15 cellular contexts compared by ENCODE assay signal in the genomic region with DNA sequence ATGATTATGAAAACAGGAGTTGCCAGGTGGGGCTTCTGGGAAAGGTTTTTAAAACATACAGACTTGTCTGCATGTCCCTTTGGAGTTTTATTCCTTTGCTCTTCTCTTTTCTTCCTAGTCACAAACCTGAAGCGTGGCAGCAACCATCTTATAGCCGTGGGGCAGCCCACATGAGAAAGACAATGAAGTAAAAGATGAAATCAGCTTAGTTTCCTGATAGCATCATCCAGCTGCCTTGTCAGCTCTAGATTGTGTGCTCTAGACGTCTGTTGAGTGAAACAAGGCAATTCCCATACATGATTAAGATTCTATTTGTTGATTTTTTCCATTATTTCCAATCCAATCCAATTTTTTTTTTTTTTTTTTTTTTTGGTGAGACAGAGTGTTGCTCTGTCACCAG.
"Had no signal": no experiment of that assay in that cellular context is flagged by ENCODE, and none has a peak within 500 bp of the region (broad histone marks: within the 10 kb centered on the region; RNA-seq: fewer than 3 reads in every experiment).

No MANE protein-coding gene starts in this region.

- DNase-seq: dermis blood vessel endothelial cell; endodermal cell; heart left ventricle; hippocampal formation; kidney glomerular epithelial cell; mucosa of descending colon; naive thymus-derived CD8-positive, alpha-beta T cell; posterior cingulate gyrus; stimulated activated CD4-positive, alpha-beta T cell treated with anti-CD3 and anti-CD28 coated beads, Interleukin-12 subunit alpha, Interleukin-12 subunit beta, amount 100 ng/mL, for 4 hours; stimulated activated naive CD4-positive, alpha-beta T cell treated with Interleukin-2 at 50 U/mL for 16 hours; thyroid gland; upper lobe of left lung; uterus had no signal

- H3K36me3 ChIP-seq: heart left ventricle, thyroid gland, upper lobe of left lung, uterus had no signal

- H3K27ac ChIP-seq: heart left ventricle, thyroid gland, upper lobe of left lung, uterus had no signal

- H3K27me3 ChIP-seq: heart left ventricle, thyroid gland, upper lobe of left lung, uterus had no signal

- ATAC-seq: heart left ventricle; left lobe of liver; mucosa of descending colon; naive thymus-derived CD8-positive, alpha-beta T cell; sciatic nerve had no signal

- H3K4me3 ChIP-seq: heart left ventricle, mucosa of descending colon, thyroid gland, upper lobe of left lung, uterus had no signal

- H3K4me1 ChIP-seq: heart left ventricle, thyroid gland, uterus had no signal

- H3K9me3 ChIP-seq: heart left ventricle, mucosa of descending colon, thyroid gland, upper lobe of left lung, uterus had no signal
